ENCODE assay signal across 10 cellular contexts in genomic region chr18:65725421-65726050, GRCh38. TPM values are rescaled to one million over a fixed set of nuclear protein-coding genes. Genes with fewer than 3 reads are reported as not detected.
DNase-seq lines count a peak whose midpoint lies in the region; ATAC-seq and TF ChIP-seq lines count a peak whose summit lies in the region.
"Had no signal": no experiment of that assay in that cellular context is flagged by ENCODE, and none has a peak within 500 bp of the region (broad histone marks: within the 10 kb centered on the region; RNA-seq: fewer than 3 reads in every experiment).

No MANE protein-coding gene starts in this region.

- peak; percentile 53 to 65 for TF ChIP-seq RAD21 in liver (IDR thresholded peaks at IDR 0.05)

- H3K4me1 ChIP-seq in MM.1S (ENCODE audit: low read length) (no peaks in the 10 kb centered on the region), liver (ENCODE audit: control insufficient read depth in 4 of 4, insufficient read depth in 4 of 4, low read length in 3 of 4) (no peaks in the 10 kb centered on the region)

- H3K36me3 ChIP-seq in MM.1S (replicated peaks; ENCODE audit: insufficient read depth, low read length) (no peaks in the 10 kb centered on the region), liver (ENCODE audit: control insufficient read depth in 4 of 4, insufficient read depth in 3 of 4, low read depth in 1 of 4, low read length in 3 of 4) (no peaks in the 10 kb centered on the region)

- no peak for ATAC-seq in GM18858 (IDR thresholded peaks at IDR 0.05; ENCODE audit: unreplicated experiment)
- ATAC-seq in GM21737 (IDR thresholded peaks at IDR 0.05; ENCODE audit: unreplicated experiment): no peak
- no peak for ATAC-seq in GM21423 (IDR thresholded peaks at IDR 0.05; ENCODE audit: unreplicated experiment)
- ATAC-seq in HG03354 (IDR thresholded peaks at IDR 0.05; ENCODE audit: poor library complexity, severe bottlenecking, unreplicated experiment): no peak

- TF ChIP-seq CTCF in MM.1S (IDR thresholded peaks at IDR 0.05; ENCODE audit: low read length): peak; percentile 77
- peak; percentile 31 for TF ChIP-seq CTCF in liver (IDR thresholded peaks at IDR 0.05; ENCODE audit: low read depth, low read length, missing input control)

- H3K9me2 ChIP-seq in MM.1S (replicated peaks; ENCODE audit: insufficient read depth, low read length): no peaks in the 10 kb centered on the region

- no peak overlapping the region for H3K4me2 ChIP-seq in MM.1S (ENCODE audit: low read depth, low read length)

- H3K27ac ChIP-seq in MM.1S (ENCODE audit: low read length) (no peak overlapping the region), liver (ENCODE audit: low read depth in 1 of 2, low read length in 2 of 2) (no peak overlapping the region)

- 17% methylated on average over 8 of the region's 8 CpGs for WGBS in liver

- H3K27me3 ChIP-seq in MM.1S (replicated peaks; ENCODE audit: insufficient read depth, low read length) (no peaks in the 10 kb centered on the region), liver (ENCODE audit: control insufficient read depth in 4 of 4, insufficient read depth in 4 of 4, low read length in 3 of 4) (no peaks in the 10 kb centered on the region)

- no peaks in the 10 kb centered on the region for H3K79me2 ChIP-seq in MM.1S (ENCODE audit: low read length)

- H3K9ac ChIP-seq in MM.1S (ENCODE audit: low read length): no peak overlapping the region
- no peak overlapping the region for H3K9ac ChIP-seq in liver (ENCODE audit: low read depth in 1 of 2, low read length in 2 of 2)

- peak overlapping the region; percentile 45; the same call in 1 of the 2 replicates for H2AFZ ChIP-seq in MM.1S (ENCODE audit: low read length)

- DNase-seq in G401 (ENCODE audit: low spot score) (peak; percentile 87), MM.1S (peak; percentile 53), SK-N-DZ (ENCODE audit: low spot score) (peak; percentile 44)

- no peak overlapping the region for H3K4me3 ChIP-seq in MM.1S (ENCODE audit: low read length)
- no peak overlapping the region for H3K4me3 ChIP-seq in liver (ENCODE audit: low read depth in 1 of 3, low read length in 3 of 3)

- no peaks in the 10 kb centered on the region for H4K20me1 ChIP-seq in MM.1S (ENCODE audit: insufficient read depth, low read length)

- H3F3A ChIP-seq in MM.1S (ENCODE audit: insufficient read depth, low read length): no peaks in the 10 kb centered on the region

- in situ Hi-C loops in G401 (cut with HindIII; ENCODE audit: low sequenced_read_pairs): no loop called here

- H3K9me3 ChIP-seq in MM.1S (replicated peaks; ENCODE audit: insufficient read depth, low read length) (no peaks in the 10 kb centered on the region), liver (ENCODE audit: control insufficient read depth in 4 of 4, low read length in 3 of 4) (no peaks in the 10 kb centered on the region)

TF ChIP-seq in liver, 16 proteins besides CTCF, POLR2A, EP300 and RAD21:
- TF ChIP-seq MAX (IDR thresholded peaks at IDR 0.05) (no peak), FOXA1 (IDR thresholded peaks at IDR 0.05) (no peak), TAF1 (conservative IDR thresholded peaks at IDR 0.05) (no peak), ZBTB33 (IDR thresholded peaks at IDR 0.05) (no peak), HNF4G (IDR thresholded peaks at IDR 0.05) (no peak), JUND (IDR thresholded peaks at IDR 0.05) (no peak), GABPA (IDR thresholded peaks at IDR 0.05 in 1 of 2, conservative IDR thresholded peaks at IDR 0.05 in 1 of 2) (no peak), NR2F2 (IDR thresholded peaks at IDR 0.05) (no peak), HNF4A (conservative IDR thresholded peaks at IDR 0.05) (no peak), RXRA (IDR thresholded peaks at IDR 0.05) (no peak), SP1 (IDR thresholded peaks at IDR 0.05) (no peak), REST (IDR thresholded peaks at IDR 0.05) (no peak), EGR1 (IDR thresholded peaks at IDR 0.05; ENCODE audit: low read depth in 2 of 2) (no peak), FOXA2 (IDR thresholded peaks at IDR 0.05) (no peak), ATF3 (IDR thresholded peaks at IDR 0.05) (no peak), YY1 (IDR thresholded peaks at IDR 0.05) (no peak)

RNA-seq across cellular contexts. Expression of gene CDH7, which starts 25.3 kb away (rescaled TPM):
- not detected in 2 replicates for total RNA-seq in G401 (2014; rRNA removed; shearing (Covaris generic))
- 0.08 and 0.43 TPM in 2 replicates for polyA plus RNA-seq in SK-N-DZ (2014; cell fraction: cytosol; rRNA removed)
- polyA plus RNA-seq in SK-N-DZ (2014; cell fraction: nucleus; rRNA removed): 0.22 and 0.24 TPM in 2 replicates
- total RNA-seq in liver: under 1 TPM in 1 of 2 donors, not detected in 1; under 0.01 TPM
- not detected for polyA plus RNA-seq in liver
- total RNA-seq: mononuclear cell, subcutaneous adipose tissue had no signal
